1 cellular context compared by ENCODE assay signal in genomic region chr1:233611363-233611762, GRCh38. TPM values are rescaled to one million over a fixed set of nuclear protein-coding genes. Genes with fewer than 3 reads are reported as not detected.
"Had no signal": no experiment of that assay in that cellular context is flagged by ENCODE, and none has a peak within 500 bp of the region (broad histone marks: within the 10 kb centered on the region; RNA-seq: fewer than 3 reads in every experiment).

No MANE protein-coding gene starts in this region.

RNA-seq across cellular contexts. Expression of gene KCNK1, which starts 2.5 kb away (rescaled TPM):
- total RNA-seq: SJCRH30 had no signal
